Comparison of ENCODE assay signal across 1 cellular context in genomic region chr2:64989126-64989981, GRCh38.
A peak's percentile ranks its signal among the peaks of the same experiment; 100 is the strongest.
TF ChIP-seq lines count a peak whose summit lies in the region.

Gene SLC1A4, plus strand, starts transcription at chr2:64989399. Its CDS starts 245 bp downstream, at chr2:64989644.

TF ChIP-seq in K562, 482 proteins besides CTCF, POLR2A, EP300 and RAD21 (continued from another document):
- TF ChIP-seq, protein P1, sequence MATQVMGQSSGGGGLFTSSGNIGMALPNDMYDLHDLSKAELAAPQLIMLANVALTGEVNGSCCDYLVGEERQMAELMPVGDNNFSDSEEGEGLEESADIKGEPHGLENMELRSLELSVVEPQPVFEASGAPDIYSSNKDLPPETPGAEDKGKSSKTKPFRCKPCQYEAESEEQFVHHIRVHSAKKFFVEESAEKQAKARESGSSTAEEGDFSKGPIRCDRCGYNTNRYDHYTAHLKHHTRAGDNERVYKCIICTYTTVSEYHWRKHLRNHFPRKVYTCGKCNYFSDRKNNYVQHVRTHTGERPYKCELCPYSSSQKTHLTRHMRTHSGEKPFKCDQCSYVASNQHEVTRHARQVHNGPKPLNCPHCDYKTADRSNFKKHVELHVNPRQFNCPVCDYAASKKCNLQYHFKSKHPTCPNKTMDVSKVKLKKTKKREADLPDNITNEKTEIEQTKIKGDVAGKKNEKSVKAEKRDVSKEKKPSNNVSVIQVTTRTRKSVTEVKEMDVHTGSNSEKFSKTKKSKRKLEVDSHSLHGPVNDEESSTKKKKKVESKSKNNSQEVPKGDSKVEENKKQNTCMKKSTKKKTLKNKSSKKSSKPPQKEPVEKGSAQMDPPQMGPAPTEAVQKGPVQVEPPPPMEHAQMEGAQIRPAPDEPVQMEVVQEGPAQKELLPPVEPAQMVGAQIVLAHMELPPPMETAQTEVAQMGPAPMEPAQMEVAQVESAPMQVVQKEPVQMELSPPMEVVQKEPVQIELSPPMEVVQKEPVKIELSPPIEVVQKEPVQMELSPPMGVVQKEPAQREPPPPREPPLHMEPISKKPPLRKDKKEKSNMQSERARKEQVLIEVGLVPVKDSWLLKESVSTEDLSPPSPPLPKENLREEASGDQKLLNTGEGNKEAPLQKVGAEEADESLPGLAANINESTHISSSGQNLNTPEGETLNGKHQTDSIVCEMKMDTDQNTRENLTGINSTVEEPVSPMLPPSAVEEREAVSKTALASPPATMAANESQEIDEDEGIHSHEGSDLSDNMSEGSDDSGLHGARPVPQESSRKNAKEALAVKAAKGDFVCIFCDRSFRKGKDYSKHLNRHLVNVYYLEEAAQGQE (CRISPR knock-in tag; IDR thresholded peaks at IDR 0.05; ENCODE audit: low read depth): no peak
- no peak for TF ChIP-seq ZNF586 (CRISPR knock-in tag; conservative IDR thresholded peaks at IDR 0.05)
- TF ChIP-seq CREM (IDR thresholded peaks at IDR 0.05; ENCODE audit: low read depth): no peak
- TF ChIP-seq SMC3 (conservative IDR thresholded peaks at IDR 0.05; ENCODE audit: insufficient read depth, low read depth, low read length): no peak
- TF ChIP-seq, protein P2, sequence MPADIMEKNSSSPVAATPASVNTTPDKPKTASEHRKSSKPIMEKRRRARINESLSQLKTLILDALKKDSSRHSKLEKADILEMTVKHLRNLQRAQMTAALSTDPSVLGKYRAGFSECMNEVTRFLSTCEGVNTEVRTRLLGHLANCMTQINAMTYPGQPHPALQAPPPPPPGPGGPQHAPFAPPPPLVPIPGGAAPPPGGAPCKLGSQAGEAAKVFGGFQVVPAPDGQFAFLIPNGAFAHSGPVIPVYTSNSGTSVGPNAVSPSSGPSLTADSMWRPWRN (IDR thresholded peaks at IDR 0.05; ENCODE audit: low read depth): no peak
- no peak for TF ChIP-seq ZNF79 (CRISPR knock-in tag; IDR thresholded peaks at IDR 0.05; ENCODE audit: low read depth)
- TF ChIP-seq, protein P3, sequence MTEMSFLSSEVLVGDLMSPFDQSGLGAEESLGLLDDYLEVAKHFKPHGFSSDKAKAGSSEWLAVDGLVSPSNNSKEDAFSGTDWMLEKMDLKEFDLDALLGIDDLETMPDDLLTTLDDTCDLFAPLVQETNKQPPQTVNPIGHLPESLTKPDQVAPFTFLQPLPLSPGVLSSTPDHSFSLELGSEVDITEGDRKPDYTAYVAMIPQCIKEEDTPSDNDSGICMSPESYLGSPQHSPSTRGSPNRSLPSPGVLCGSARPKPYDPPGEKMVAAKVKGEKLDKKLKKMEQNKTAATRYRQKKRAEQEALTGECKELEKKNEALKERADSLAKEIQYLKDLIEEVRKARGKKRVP (CRISPR knock-in tag; IDR thresholded peaks at IDR 0.05): peak; percentile 93
- TF ChIP-seq TAL1 (IDR thresholded peaks at IDR 0.05): no peak
- peak; percentile 18; the same call in 1 of the 2 replicates for TF ChIP-seq CREB1 (IDR thresholded peaks at IDR 0.05)
- no peak for TF ChIP-seq CREB1 (CRISPR knock-in tag; IDR thresholded peaks at IDR 0.05)
- TF ChIP-seq ATF2 (CRISPR knock-in tag; IDR thresholded peaks at IDR 0.05): no peak
- TF ChIP-seq GTF2A2 (tag; IDR thresholded peaks at IDR 0.05): 0 out of 2 replicates have a peak, but pooled peaks have one; percentile 22
- no peak for TF ChIP-seq SRSF3 (IDR thresholded peaks at IDR 0.05; ENCODE audit: insufficient read depth, low read length)
- TF ChIP-seq PHTF2 (CRISPR knock-in tag; IDR thresholded peaks at IDR 0.05): no peak
- TF ChIP-seq, protein P4, sequence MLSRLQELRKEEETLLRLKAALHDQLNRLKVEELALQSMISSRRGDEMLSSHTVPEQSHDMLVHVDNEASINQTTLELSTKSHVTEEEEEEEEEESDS (CRISPR knock-in tag; IDR thresholded peaks at IDR 0.05): no peak
- TF ChIP-seq, protein P5, sequence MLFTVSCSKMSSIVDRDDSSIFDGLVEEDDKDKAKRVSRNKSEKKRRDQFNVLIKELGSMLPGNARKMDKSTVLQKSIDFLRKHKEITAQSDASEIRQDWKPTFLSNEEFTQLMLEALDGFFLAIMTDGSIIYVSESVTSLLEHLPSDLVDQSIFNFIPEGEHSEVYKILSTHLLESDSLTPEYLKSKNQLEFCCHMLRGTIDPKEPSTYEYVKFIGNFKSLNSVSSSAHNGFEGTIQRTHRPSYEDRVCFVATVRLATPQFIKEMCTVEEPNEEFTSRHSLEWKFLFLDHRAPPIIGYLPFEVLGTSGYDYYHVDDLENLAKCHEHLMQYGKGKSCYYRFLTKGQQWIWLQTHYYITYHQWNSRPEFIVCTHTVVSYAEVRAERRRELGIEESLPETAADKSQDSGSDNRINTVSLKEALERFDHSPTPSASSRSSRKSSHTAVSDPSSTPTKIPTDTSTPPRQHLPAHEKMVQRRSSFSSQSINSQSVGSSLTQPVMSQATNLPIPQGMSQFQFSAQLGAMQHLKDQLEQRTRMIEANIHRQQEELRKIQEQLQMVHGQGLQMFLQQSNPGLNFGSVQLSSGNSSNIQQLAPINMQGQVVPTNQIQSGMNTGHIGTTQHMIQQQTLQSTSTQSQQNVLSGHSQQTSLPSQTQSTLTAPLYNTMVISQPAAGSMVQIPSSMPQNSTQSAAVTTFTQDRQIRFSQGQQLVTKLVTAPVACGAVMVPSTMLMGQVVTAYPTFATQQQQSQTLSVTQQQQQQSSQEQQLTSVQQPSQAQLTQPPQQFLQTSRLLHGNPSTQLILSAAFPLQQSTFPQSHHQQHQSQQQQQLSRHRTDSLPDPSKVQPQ (CRISPR knock-in tag; IDR thresholded peaks at IDR 0.05; ENCODE audit: borderline replicate concordance): no peak
TF ChIP-seq in K562: peak in this region for 75.
